In the genomic region with DNA sequence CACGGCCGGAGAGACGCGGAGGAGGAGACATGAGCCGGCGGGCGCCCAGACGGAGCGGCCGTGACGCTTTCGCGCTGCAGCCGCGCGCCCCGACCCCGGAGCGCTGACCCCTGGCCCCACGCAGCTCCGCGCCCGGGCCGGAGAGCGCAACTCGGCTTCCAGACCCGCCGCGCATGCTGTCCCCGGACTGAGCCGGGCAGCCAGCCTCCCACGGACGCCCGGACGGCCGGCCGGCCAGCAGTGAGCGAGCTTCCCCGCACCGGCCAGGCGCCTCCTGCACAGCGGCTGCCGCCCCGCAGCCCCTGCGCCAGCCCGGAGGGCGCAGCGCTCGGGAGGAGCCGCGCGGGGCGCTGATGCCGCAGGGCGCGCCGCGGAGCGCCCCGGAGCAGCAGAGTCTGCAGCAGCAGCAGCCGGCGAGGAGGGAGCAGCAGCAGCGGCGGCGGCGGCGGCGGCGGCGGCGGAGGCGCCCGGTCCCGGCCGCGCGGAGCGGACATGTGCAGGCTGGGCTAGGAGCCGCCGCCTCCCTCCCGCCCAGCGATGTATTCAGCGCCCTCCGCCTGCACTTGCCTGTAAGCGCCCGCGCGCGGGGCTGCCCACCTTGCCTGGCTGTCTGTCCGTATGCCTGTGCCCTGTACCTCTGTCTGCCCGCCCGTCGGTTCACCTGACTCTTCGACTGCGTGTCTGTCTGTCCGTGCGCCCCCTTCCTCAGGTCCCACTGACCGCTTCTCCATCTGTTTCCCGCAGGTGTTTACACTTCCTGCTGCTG, we compare ENCODE assay signal across 8 cellular contexts.
A peak's percentile ranks its signal among the peaks of the same experiment; 100 is the strongest.
DNase-seq lines count a peak whose midpoint lies in the region; TF ChIP-seq lines count a peak whose summit lies in the region.

No MANE protein-coding gene starts in this region.

- no peaks in the 10 kb centered on the region for H3K36me3 ChIP-seq in HEK293 (ENCODE audit: control insufficient read depth in 2 of 2, insufficient read depth in 1 of 2, low read length in 2 of 2)

- in situ Hi-C loops in T47D (cut with HindIII; ENCODE audit: low pct_unique_long_range_greater_than_20kb, low sequenced_read_pairs) = no loop called here

- H3K27ac ChIP-seq in HEK293 (ENCODE audit: extremely low read depth, low read depth, low read length) = no peak overlapping the region; the same call in 1 of the 2 replicates

- POLR2A ChIA-PET in HEK293 (lab: Yijun Ruan, JAX) = interaction anchor here (1.5 to 1.8 kb wide), 2 partner anchors 31 to 492 kb away, joined by 3 to 7 read pairs; a partner anchor contains a TSS

- CTCF ChIA-PET in HEK293 (lab: Yijun Ruan, JAX) = interaction anchor here (0.6 to 2.8 kb wide), 11 partner anchors 14 to 610 kb away, joined by 3 to 37 read pairs (median 5); no protein-coding TSS in a partner anchor

- TF ChIP-seq CTCF in HEK293 (tag by site-specific recombination; IDR thresholded peaks at IDR 0.05) = no peak

- peak overlapping the region; percentile 36; the same call in 1 of the 2 replicates for H3K4me3 ChIP-seq in GM08714 (ENCODE audit: low read length)
- H3K4me3 ChIP-seq in HEK293 (ENCODE audit: low read depth, low read length) = peak overlapping the region; percentile 49

- H3K9me3 ChIP-seq in HEK293 (ENCODE audit: control insufficient read depth, insufficient read depth, low read depth, low read length) = no peaks in the 10 kb centered on the region

- DNase-seq in NCI-H748 treated with DMSO at 0.1 percent for 48 hours (lab: John Stamatoyannopoulos, UW) (peak; percentile 71), T47D (ENCODE audit: low read depth in 1 of 2, low spot score in 1 of 2) (peak; percentile 31 to 62), islet precursor cell (peak; percentile 71), dedifferentiated amniotic fluid mesenchymal stem cell (ENCODE audit: extremely low spot score) (no peak), NCI-H2081 (lab: John Stamatoyannopoulos, UW) (no peak)
- peak; percentile 43 for DNase-seq in stimulated activated CD8-positive, alpha-beta memory T cell treated with anti-CD3 and anti-CD28 coated beads, Interleukin-4, amount 100 ng/mL, for 48 hours

- H3K4me1 ChIP-seq in HEK293 (ENCODE audit: control insufficient read depth, insufficient read depth, low read length) = peaks cover 2% of the 10 kb centered on the region; the same call in 1 of the 2 replicates

TF ChIP-seq in HEK293, 187 proteins besides CTCF, POLR2A, EP300 and RAD21:
- TF ChIP-seq ZNF248 (tag by site-specific recombination; IDR thresholded peaks at IDR 0.05) (no peak), GLI2 (tag by site-specific recombination; IDR thresholded peaks at IDR 0.05; ENCODE audit: borderline replicate concordance, low read depth) (no peak), ZFHX2 (tag by site-specific recombination; conservative IDR thresholded peaks at IDR 0.05) (peak; percentile 61; the same call in 1 of the 2 replicates), SCRT2 (tag by site-specific recombination; IDR thresholded peaks at IDR 0.05) (0 out of 2 replicates have a peak, but pooled peaks have one; percentile 11), ZNF335 (tag by site-specific recombination; conservative IDR thresholded peaks at IDR 0.05) (peak; percentile 95), IKZF3 (tag by site-specific recombination; IDR thresholded peaks at IDR 0.05) (no peak), ZNF341 (tag by site-specific recombination; IDR thresholded peaks at IDR 0.05; ENCODE audit: low read depth) (peak; percentile 11; the same call in 1 of the 2 replicates), YY1 (tag by site-specific recombination; IDR thresholded peaks at IDR 0.05) (no peak), EGR2 (tag by site-specific recombination; IDR thresholded peaks at IDR 0.05; ENCODE audit: low read depth) (peak; percentile 45; the same call in 1 of the 2 replicates), ZNF423 (tag by site-specific recombination; IDR thresholded peaks at IDR 0.05) (no peak), ZNF530 (tag by site-specific recombination; IDR thresholded peaks at IDR 0.05; ENCODE audit: low read depth) (no peak), ZNF146 (tag by site-specific recombination; IDR thresholded peaks at IDR 0.05) (no peak), ZBTB8A (tag by site-specific recombination; IDR thresholded peaks at IDR 0.05) (0 out of 2 replicates have a peak, but pooled peaks have one; percentile 38), ZNF223 (tag by site-specific recombination; IDR thresholded peaks at IDR 0.05) (no peak)
- TF ChIP-seq, protein P1, sequence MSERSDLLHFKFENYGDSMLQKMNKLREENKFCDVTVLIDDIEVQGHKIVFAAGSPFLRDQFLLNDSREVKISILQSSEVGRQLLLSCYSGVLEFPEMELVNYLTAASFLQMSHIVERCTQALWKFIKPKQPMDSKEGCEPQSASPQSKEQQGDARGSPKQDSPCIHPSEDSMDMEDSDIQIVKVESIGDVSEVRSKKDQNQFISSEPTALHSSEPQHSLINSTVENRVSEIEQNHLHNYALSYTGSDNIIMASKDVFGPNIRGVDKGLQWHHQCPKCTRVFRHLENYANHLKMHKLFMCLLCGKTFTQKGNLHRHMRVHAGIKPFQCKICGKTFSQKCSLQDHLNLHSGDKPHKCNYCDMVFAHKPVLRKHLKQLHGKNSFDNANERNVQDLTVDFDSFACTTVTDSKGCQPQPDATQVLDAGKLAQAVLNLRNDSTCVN (tag by site-specific recombination; optimal IDR thresholded peaks at IDR 0.05) = peak; percentile 36

Comparison
In these comparisons a context has a peak if more than half of its experiments do, and no peak if none do; other contexts are left out.
1. DNase-seq: peak in NCI-H748 treated with DMSO at 0.1 percent for 48 hours (single experiment), T47D (2 of 2), islet precursor cell (single experiment) and stimulated activated CD8-positive, alpha-beta memory T cell treated with anti-CD3 and anti-CD28 coated beads, Interleukin-4, amount 100 ng/mL, for 48 hours (single experiment); none in dedifferentiated amniotic fluid mesenchymal stem cell (single experiment) and NCI-H2081 (0 of 2).